Comparison of ENCODE assay signal across 28 cellular contexts in genomic region chr5:175829718-175830585, GRCh38. TPM values are rescaled to one million over a fixed set of nuclear protein-coding genes. Genes with fewer than 3 reads are reported as not detected.
"Had no signal": no experiment of that assay in that cellular context is flagged by ENCODE, and none has a peak within 500 bp of the region (broad histone marks: within the 10 kb centered on the region; RNA-seq: fewer than 3 reads in every experiment).

No MANE protein-coding gene starts in this region.

- H3K36me3 Mint-ChIP-seq: activated naive CD8-positive, alpha-beta T cell treated with anti-CD3 and anti-CD28 coated beads, Interleukin-2, amount 10 ng/mL, durations not matched to agents 7 days and 5 days; immature natural killer cell; natural killer cell had no signal

- H3K9me3 Mint-ChIP-seq: activated naive CD4-positive, alpha-beta T cell treated with anti-CD3 and anti-CD28 coated beads for 36 hours; activated naive CD8-positive, alpha-beta T cell treated with anti-CD3 and anti-CD28 coated beads, Interleukin-2, amount 10 ng/mL, durations not matched to agents 7 days and 5 days; immature natural killer cell; natural killer cell; T-helper 1 cell treated with Interleukin-12 subunit alpha and Interleukin-12 subunit beta and Interleukin-4 antibody, amounts not matched to agents 30 μg/mL and 1 μg/mL, for 36 hours had no signal

- H3K4me1 Mint-ChIP-seq: activated naive CD8-positive, alpha-beta T cell treated with anti-CD3 and anti-CD28 coated beads, Interleukin-2, amount 10 ng/mL, durations not matched to agents 7 days and 5 days; immature natural killer cell; natural killer cell had no signal

- DNase-seq: activated CD4-positive, alpha-beta T cell treated with anti-CD3 and anti-CD28 coated beads for 4 hours; activated CD4-positive, alpha-beta T cell treated with anti-CD3 and anti-CD28 coated beads, Interleukin-2, amount 50 U/mL, for 48 hours; activated CD4-positive, CD25-positive, alpha-beta regulatory T cell; activated CD8-positive, alpha-beta memory T cell treated with anti-CD3 and anti-CD28 coated beads, Interleukin-2, amount 50 U/mL, for 48 hours; activated naive CD4-positive, alpha-beta T cell treated with anti-CD3 and anti-CD28 coated beads for 36 hours; activated naive CD8-positive, alpha-beta T cell treated with anti-CD3 and anti-CD28 coated beads, Interleukin-2, amount 10 ng/mL, durations not matched to agents 7 days and 5 days; activated T-cell treated with anti-CD3 and anti-CD28 coated beads, Interleukin-2, amount 50 U/mL, for 48 hours; amniotic stem cell; dermis blood vessel endothelial cell; effector memory CD4-positive, alpha-beta T cell; foreskin keratinocyte; immature natural killer cell; left ventricle myocardium superior; midbrain; natural killer cell; small intestine; stimulated activated CD4-positive, alpha-beta T cell treated with anti-CD3 and anti-CD28 coated beads, Interleukin-2, amount 100 ng/mL, for 24 hours; stimulated activated naive CD4-positive, alpha-beta T cell; T1000; testis; trophoblast cell; uterus had no signal

- H3K27ac Mint-ChIP-seq: activated naive CD4-positive, alpha-beta T cell treated with anti-CD3 and anti-CD28 coated beads for 36 hours; activated naive CD8-positive, alpha-beta T cell treated with anti-CD3 and anti-CD28 coated beads, Interleukin-2, amount 10 ng/mL, durations not matched to agents 7 days and 5 days; immature natural killer cell; natural killer cell; T-helper 1 cell treated with Interleukin-12 subunit alpha and Interleukin-12 subunit beta and Interleukin-4 antibody, amounts not matched to agents 30 μg/mL and 1 μg/mL, for 36 hours had no signal

- H3K4me3 Mint-ChIP-seq: activated naive CD4-positive, alpha-beta T cell treated with anti-CD3 and anti-CD28 coated beads for 36 hours; activated naive CD8-positive, alpha-beta T cell treated with anti-CD3 and anti-CD28 coated beads, Interleukin-2, amount 10 ng/mL, durations not matched to agents 7 days and 5 days; immature natural killer cell; natural killer cell; T-helper 1 cell treated with Interleukin-12 subunit alpha and Interleukin-12 subunit beta and Interleukin-4 antibody, amounts not matched to agents 30 μg/mL and 1 μg/mL, for 36 hours had no signal

- ATAC-seq: foreskin keratinocyte, left ventricle myocardium superior, natural killer cell, sciatic nerve had no signal

RNA-seq across cellular contexts. Expression of gene CPLX2, which starts 41.4 kb away (rescaled TPM):
- total RNA-seq: activated CD8-positive, alpha-beta memory T cell treated with anti-CD3 and anti-CD28 coated beads for 36 hours; activated naive CD4-positive, alpha-beta T cell treated with anti-CD3 and anti-CD28 coated beads for 36 hours; activated naive CD8-positive, alpha-beta T cell treated with anti-CD3 and anti-CD28 coated beads, Interleukin-2, amount 10 ng/mL, durations not matched to agents 7 days and 5 days; cardiac muscle cell; dermis blood vessel endothelial cell; foreskin keratinocyte; glomerular endothelial cell; kidney epithelial cell; left ventricle myocardium superior; natural killer cell; sciatic nerve had no signal
- polyA plus RNA-seq: foreskin keratinocyte, immature natural killer cell had no signal
